ENCODE assay signal across 31 cellular contexts in the genomic region with DNA sequence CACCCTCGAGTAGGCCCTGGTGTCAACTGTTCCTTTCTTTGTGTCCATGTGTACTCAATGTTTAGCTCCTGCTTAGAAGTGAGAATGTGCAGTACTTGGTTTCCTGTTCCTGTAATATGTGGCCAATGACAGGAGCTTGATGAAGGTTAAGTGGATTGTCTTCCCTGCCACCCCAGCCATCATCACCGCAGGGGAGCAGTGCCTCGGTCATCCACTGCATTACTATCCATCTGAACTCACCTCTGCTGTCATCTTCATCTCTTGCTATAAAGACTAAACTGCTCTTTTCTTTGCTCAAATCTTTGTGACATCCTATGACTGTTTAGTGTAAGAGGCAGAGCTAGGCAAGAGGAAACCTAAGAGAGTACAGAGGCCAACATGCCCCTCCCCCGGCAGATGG. TPM values are rescaled to one million over a fixed set of nuclear protein-coding genes. Genes with fewer than 3 reads are reported as not detected.
"Had no signal": no experiment of that assay in that cellular context is flagged by ENCODE, and none has a peak within 500 bp of the region (broad histone marks: within the 10 kb centered on the region; RNA-seq: fewer than 3 reads in every experiment).

No MANE protein-coding gene starts in this region.

- H3K36me3 ChIP-seq: stomach, suprapubic skin, thoracic aorta, thyroid gland, tibial artery, tibial nerve, transverse colon, upper lobe of left lung, upper lobe of right lung, uterus, vagina had no signal

- DNase-seq: stimulated activated CD4-positive, alpha-beta T cell treated with anti-CD3 and anti-CD28 coated beads, Interleukin-2, amount 100 ng/mL, for 48 hours; stimulated activated CD4-positive, alpha-beta T cell treated with anti-CD3 and anti-CD28 coated beads, Interleukin-4, amount 100 ng/mL, for 1 hour; stimulated activated CD4-positive, alpha-beta T cell treated with anti-CD3 and anti-CD28 coated beads, Interleukin-4, amount 100 ng/mL, for 24 hours; stimulated activated CD4-positive, alpha-beta T cell treated with anti-CD3 and anti-CD28 coated beads, Interleukin-4, amount 100 ng/mL, for 4 hours; stimulated activated CD8-positive, alpha-beta memory T cell treated with anti-CD3 and anti-CD28 coated beads, Interleukin-4, amount 100 ng/mL, for 48 hours; stimulated activated naive B cell treated with anti-CD40 and anti-IgM and Interleukin-4, amounts not matched to agents 10 μg/mL and 1 μg/mL and 100 μg/mL, for 72 hours; stimulated activated naive CD4-positive, alpha-beta T cell; stimulated activated naive CD4-positive, alpha-beta T cell treated with Interleukin-2 at 50 U/mL for 16 hours; stimulated activated naive CD8-positive, alpha-beta T cell treated with anti-CD3 and anti-CD28 coated beads, Interleukin-15, amount 100 ng/mL, for 72 hours; stimulated activated naive CD8-positive, alpha-beta T cell treated with anti-CD3 and anti-CD28 coated beads, Interleukin-15, Interleukin-2, amounts not matched to agents 100 U/mL and 50 U/mL, for 24 hours; stomach; substantia nigra; testis; thyroid gland; tibial artery; transverse colon; trophoblast cell; upper lobe of left lung; upper lobe of right lung; uterus had no signal

- H3K27ac ChIP-seq: stomach, suprapubic skin, testis, thoracic aorta, thyroid gland, tibial artery, tibial nerve, transverse colon, upper lobe of left lung, upper lobe of right lung, uterus, vagina had no signal

- H3K27me3 ChIP-seq: testis, thyroid gland, transverse colon, upper lobe of left lung, upper lobe of right lung, uterus, vagina had no signal

- H3K36me3 Mint-ChIP-seq: stimulated activated effector memory CD8-positive, alpha-beta T cell treated with anti-CD3 and anti-CD28 coated beads, Interleukin-12 subunit alpha, Interleukin-12 subunit beta, amount 100 ng/mL, for 72 hours; stimulated activated memory B cell treated with anti-CD40 and anti-IgM and Interleukin-4, amounts not matched to agents 10 μg/mL and 1 μg/mL and 100 μg/mL, for 72 hours; stimulated activated naive B cell treated with anti-CD40 and anti-IgM and Interleukin-4, amounts not matched to agents 10 μg/mL and 1 μg/mL and 100 μg/mL, for 72 hours; type B pancreatic cell had no signal

- H3K9me3 ChIP-seq: stomach, suprapubic skin, testis, thoracic aorta, thyroid gland, tibial artery, tibial nerve, transverse colon, upper lobe of left lung, upper lobe of right lung, uterus, vagina had no signal

- H3K4me1 ChIP-seq: stomach, suprapubic skin, testis, thyroid gland, tibial artery, tibial nerve, transverse colon, upper lobe of left lung, upper lobe of right lung, uterus, vagina had no signal

- H3K4me1 Mint-ChIP-seq: stimulated activated effector memory CD8-positive, alpha-beta T cell treated with anti-CD3 and anti-CD28 coated beads, Interleukin-12 subunit alpha, Interleukin-12 subunit beta, amount 100 ng/mL, for 72 hours; stimulated activated memory B cell treated with anti-CD40 and anti-IgM and Interleukin-4, amounts not matched to agents 10 μg/mL and 1 μg/mL and 100 μg/mL, for 72 hours; stimulated activated naive B cell treated with anti-CD40 and anti-IgM and Interleukin-4, amounts not matched to agents 10 μg/mL and 1 μg/mL and 100 μg/mL, for 72 hours; stimulated activated naive CD8-positive, alpha-beta T cell treated with anti-CD3 and anti-CD28 coated beads, Interleukin-15, amount 100 ng/mL, for 72 hours had no signal

- FAIRE-seq: urothelium cell line had no signal

- H3K4me3 ChIP-seq: stomach, suprapubic skin, testis, thoracic aorta, thyroid gland, tibial artery, tibial nerve, transverse colon, upper lobe of left lung, upper lobe of right lung, uterus, vagina had no signal

- ATAC-seq: stimulated activated effector memory CD8-positive, alpha-beta T cell treated with anti-CD3 and anti-CD28 coated beads, Interleukin-12 subunit alpha, Interleukin-12 subunit beta, amount 100 ng/mL, for 72 hours; stimulated activated memory B cell treated with anti-CD40 and anti-IgM and Interleukin-4, amounts not matched to agents 10 μg/mL and 1 μg/mL and 100 μg/mL, for 72 hours; stimulated activated naive B cell treated with anti-CD40 and anti-IgM and Interleukin-4, amounts not matched to agents 10 μg/mL and 1 μg/mL and 100 μg/mL, for 72 hours; stimulated activated naive CD8-positive, alpha-beta T cell treated with anti-CD3 and anti-CD28 coated beads, Interleukin-15, amount 100 ng/mL, for 72 hours; stimulated activated naive CD8-positive, alpha-beta T cell treated with anti-CD3 and anti-CD28 coated beads, Interleukin-15, Interleukin-2, amounts not matched to agents 100 U/mL and 50 U/mL, for 24 hours; upper lobe of right lung had no signal

- H3K9me3 Mint-ChIP-seq: stimulated activated effector memory CD8-positive, alpha-beta T cell treated with anti-CD3 and anti-CD28 coated beads, Interleukin-12 subunit alpha, Interleukin-12 subunit beta, amount 100 ng/mL, for 72 hours; stimulated activated naive B cell treated with anti-CD40 and anti-IgM and Interleukin-4, amounts not matched to agents 10 μg/mL and 1 μg/mL and 100 μg/mL, for 72 hours; stimulated activated naive CD8-positive, alpha-beta T cell treated with anti-CD3 and anti-CD28 coated beads, Interleukin-15, amount 100 ng/mL, for 72 hours; stimulated activated naive CD8-positive, alpha-beta T cell treated with anti-CD3 and anti-CD28 coated beads, Interleukin-15, Interleukin-2, amounts not matched to agents 100 ng/mL and 50 ng/mL, for 24 hours; type B pancreatic cell had no signal

- H3K4me3 Mint-ChIP-seq: stimulated activated effector memory CD8-positive, alpha-beta T cell treated with anti-CD3 and anti-CD28 coated beads, Interleukin-12 subunit alpha, Interleukin-12 subunit beta, amount 100 ng/mL, for 72 hours; stimulated activated memory B cell treated with anti-CD40 and anti-IgM and Interleukin-4, amounts not matched to agents 10 μg/mL and 1 μg/mL and 100 μg/mL, for 72 hours; stimulated activated naive B cell treated with anti-CD40 and anti-IgM and Interleukin-4, amounts not matched to agents 10 μg/mL and 1 μg/mL and 100 μg/mL, for 72 hours; stimulated activated naive CD8-positive, alpha-beta T cell treated with anti-CD3 and anti-CD28 coated beads, Interleukin-15, amount 100 ng/mL, for 72 hours; stimulated activated naive CD8-positive, alpha-beta T cell treated with anti-CD3 and anti-CD28 coated beads, Interleukin-15, Interleukin-2, amounts not matched to agents 100 ng/mL and 50 ng/mL, for 24 hours; type B pancreatic cell had no signal

- H3K27ac Mint-ChIP-seq: stimulated activated effector memory CD8-positive, alpha-beta T cell treated with anti-CD3 and anti-CD28 coated beads, Interleukin-12 subunit alpha, Interleukin-12 subunit beta, amount 100 ng/mL, for 72 hours; stimulated activated memory B cell treated with anti-CD40 and anti-IgM and Interleukin-4, amounts not matched to agents 10 μg/mL and 1 μg/mL and 100 μg/mL, for 72 hours; stimulated activated naive B cell treated with anti-CD40 and anti-IgM and Interleukin-4, amounts not matched to agents 10 μg/mL and 1 μg/mL and 100 μg/mL, for 72 hours; stimulated activated naive CD8-positive, alpha-beta T cell treated with anti-CD3 and anti-CD28 coated beads, Interleukin-15, amount 100 ng/mL, for 72 hours; stimulated activated naive CD8-positive, alpha-beta T cell treated with anti-CD3 and anti-CD28 coated beads, Interleukin-15, Interleukin-2, amounts not matched to agents 100 ng/mL and 50 ng/mL, for 24 hours; type B pancreatic cell had no signal

- H3K27me3 Mint-ChIP-seq: stimulated activated naive CD8-positive, alpha-beta T cell treated with anti-CD3 and anti-CD28 coated beads, Interleukin-15, amount 100 ng/mL, for 72 hours had no signal

RNA-seq across cellular contexts. Expression of a gene that starts 15.6 kb away (rescaled TPM):
- total RNA-seq: subcutaneous adipose tissue, thoracic aorta, thyroid gland, tibial nerve, transverse colon, ureter, vagina had no signal
